1 cellular context compared by ENCODE assay signal in genomic region chr2:191415858-191416257, GRCh38.
TF ChIP-seq lines count a peak whose summit lies in the region.

No MANE protein-coding gene starts in this region.

TF ChIP-seq in HepG2, 621 proteins besides CTCF, POLR2A, EP300 and RAD21 (continued from another document):
- no peak for TF ChIP-seq ZNF318 (CRISPR knock-in tag; IDR thresholded peaks at IDR 0.05)
- TF ChIP-seq USF2 (IDR thresholded peaks at IDR 0.05; ENCODE audit: low read depth, low read length) = no peak
- no peak for TF ChIP-seq USF2 (CRISPR knock-in tag; IDR thresholded peaks at IDR 0.05; ENCODE audit: borderline replicate concordance)
- no peak for TF ChIP-seq SP2 (CRISPR knock-in tag; IDR thresholded peaks at IDR 0.05)
- TF ChIP-seq MTA1 (CRISPR knock-in tag; IDR thresholded peaks at IDR 0.05; ENCODE audit: borderline replicate concordance) = no peak
- no peak for TF ChIP-seq PTBP1 (IDR thresholded peaks at IDR 0.05; ENCODE audit: low read depth, low read length, poor library complexity, severe bottlenecking)
- TF ChIP-seq NFKB2 (CRISPR knock-in tag; IDR thresholded peaks at IDR 0.05; ENCODE audit: borderline replicate concordance) = no peak
- no peak for TF ChIP-seq ZNF33A (CRISPR knock-in tag; IDR thresholded peaks at IDR 0.05; ENCODE audit: borderline replicate concordance)
- TF ChIP-seq ZFP36L2 (CRISPR knock-in tag; IDR thresholded peaks at IDR 0.05) = no peak
- TF ChIP-seq CHCHD3 (CRISPR knock-in tag; IDR thresholded peaks at IDR 0.05) = no peak
- no peak for TF ChIP-seq POGZ (CRISPR knock-in tag; IDR thresholded peaks at IDR 0.05)
- no peak for TF ChIP-seq HIC2 (CRISPR knock-in tag; IDR thresholded peaks at IDR 0.05; ENCODE audit: low read depth)
- no peak for TF ChIP-seq ZNF784 (CRISPR knock-in tag; IDR thresholded peaks at IDR 0.05; ENCODE audit: borderline replicate concordance)
- no peak for TF ChIP-seq CREB1 (IDR thresholded peaks at IDR 0.05)
- TF ChIP-seq CREB1 (CRISPR knock-in tag; IDR thresholded peaks at IDR 0.05) = no peak
